Comparison of ENCODE assay signal across 8 cellular contexts in genomic region chr17:44199553-44200477, GRCh38. TPM values are rescaled to one million over a fixed set of nuclear protein-coding genes. Genes with fewer than 3 reads are reported as not detected.
DNase-seq lines count a peak whose midpoint lies in the region; ATAC-seq and TF ChIP-seq lines count a peak whose summit lies in the region.

Gene ATXN7L3, minus strand, starts transcription at chr17:44199884. Its CDS starts 1,814 bp downstream, at chr17:44198070.

- no peaks in the 10 kb centered on the region for H3K27me3 Mint-ChIP-seq in T-helper 1 cell treated with Interleukin-12 subunit alpha and Interleukin-12 subunit beta and Interleukin-4 antibody, amounts not matched to agents 30 μg/mL and 1 μg/mL, for 36 hours (ENCODE audit: low read depth)

- in situ Hi-C loops in GM13976 (cut with MboI; ENCODE audit: low sequenced_read_pairs, unreplicated experiment): loop anchor here (5.0 to 25.0 kb wide), 2 partner anchors 132 to 312 kb away; partner anchors contain the start of gene GPATCH8

- H3K4me3 Mint-ChIP-seq in T-helper 1 cell treated with Interleukin-12 subunit alpha and Interleukin-12 subunit beta and Interleukin-4 antibody, amounts not matched to agents 30 μg/mL and 1 μg/mL, for 36 hours: peak within 1 kb of the TSS; percentile 90

- H3K9me3 ChIP-seq in prostate gland: no peaks in the 10 kb centered on the region

- under 1% methylated on average over 84 of the region's 126 CpGs for WGBS in prostate gland

- H3K9me3 Mint-ChIP-seq in T-helper 1 cell treated with Interleukin-12 subunit alpha and Interleukin-12 subunit beta and Interleukin-4 antibody, amounts not matched to agents 30 μg/mL and 1 μg/mL, for 36 hours: no peaks in the 10 kb centered on the region

- TF ChIP-seq CTCF in GM13976 (IDR thresholded peaks at IDR 0.05; ENCODE audit: borderline replicate concordance, control extremely low read depth, extremely low read depth, insufficient read depth, missing control alignments): no peak
- TF ChIP-seq CTCF in prostate gland (IDR thresholded peaks at IDR 0.05): no peak

- peaks cover 4% of the 10 kb centered on the region for H3K4me1 ChIP-seq in prostate gland (replicated peaks)

- H3K36me3 Mint-ChIP-seq in T-helper 1 cell treated with Interleukin-12 subunit alpha and Interleukin-12 subunit beta and Interleukin-4 antibody, amounts not matched to agents 30 μg/mL and 1 μg/mL, for 36 hours (ENCODE audit: low read depth): peaks cover 27% of the 10 kb centered on the region

- H3K4me3 ChIP-seq in prostate gland: peak within 1 kb of the TSS; percentile 85 to 98

- H3K27ac Mint-ChIP-seq in T-helper 1 cell treated with Interleukin-12 subunit alpha and Interleukin-12 subunit beta and Interleukin-4 antibody, amounts not matched to agents 30 μg/mL and 1 μg/mL, for 36 hours: peak within 1 kb of the TSS; percentile 93

- peaks cover 39% of the 10 kb centered on the region for H3K4me1 Mint-ChIP-seq in T-helper 1 cell treated with Interleukin-12 subunit alpha and Interleukin-12 subunit beta and Interleukin-4 antibody, amounts not matched to agents 30 μg/mL and 1 μg/mL, for 36 hours (ENCODE audit: low read depth)

- no peaks in the 10 kb centered on the region for H3K27me3 ChIP-seq in prostate gland (replicated peaks; ENCODE audit: insufficient read depth)

- ATAC-seq in HG02870 (IDR thresholded peaks at IDR 0.05; ENCODE audit: unreplicated experiment): peak; percentile 65
- ATAC-seq in left cardiac atrium: peak; percentile 94 to 95

- peak within 1 kb of the TSS; percentile 98 to 100 for H3K27ac ChIP-seq in prostate gland

- intact Hi-C loops in left cardiac atrium (cut with DNase I): no loop called here
- intact Hi-C loops in prostate gland (cut with DNase I): no loop called here

- TF ChIP-seq POLR2A in prostate gland (IDR thresholded peaks at IDR 0.05): peak; percentile 16

- peaks cover 1 to 4% of the 10 kb centered on the region in 2 donors for H3K36me3 ChIP-seq in prostate gland

- peak; percentile 99 for DNase-seq in GM13976 (ENCODE audit: low spot score)
- peak; percentile 93 for DNase-seq in NCI-H1694 treated with DMSO at 0.1 percent for 48 hours (lab: John Stamatoyannopoulos, UW)
- DNase-seq in amniotic stem cell (lab: John Stamatoyannopoulos, UW): peak; percentile 98
- DNase-seq in left cardiac atrium: peak; percentile 100
- peak; percentile 99 for DNase-seq in prostate gland (ENCODE audit: low spot score)
- DNase-seq in ureter (ENCODE audit: low spot score): peak; percentile 99

RNA-seq across cellular contexts. Expression of gene ATXN7L3, which starts in this region (rescaled TPM):
- 10 to 100 TPM; 39.6 to 50.4 TPM for total RNA-seq in left cardiac atrium
- 10 to 100 TPM; 45.8 to 72.0 TPM for total RNA-seq in prostate gland
- total RNA-seq in ureter: 66.7 TPM

Comparison
In these comparisons a context has a peak if more than half of its experiments do, and no peak if none do; other contexts are left out.
1. Peak in every context shown above with its lines: DNase-seq, ATAC-seq, H3K4me3 ChIP-seq and H3K27ac ChIP-seq.